9 cellular contexts compared by ENCODE assay signal in genomic region chr3:168093229-168093628, GRCh38. TPM values are rescaled to one million over a fixed set of nuclear protein-coding genes. Genes with fewer than 3 reads are reported as not detected.
A peak's percentile ranks its signal among the peaks of the same experiment; 100 is the strongest.
DNase-seq lines count a peak whose midpoint lies in the region; ATAC-seq and TF ChIP-seq lines count a peak whose summit lies in the region.
"Had no signal": no experiment of that assay in that cellular context is flagged by ENCODE, and none has a peak within 500 bp of the region (broad histone marks: within the 10 kb centered on the region; RNA-seq: fewer than 3 reads in every experiment).

No MANE protein-coding gene starts in this region.

- no peaks in the 10 kb centered on the region for H3K36me3 ChIP-seq in hepatocyte (replicated peaks; ENCODE audit: insufficient read depth, low read depth)

- peak overlapping the region; percentile 55 for H3K4me3 ChIP-seq in HL-60 (replicated peaks; ENCODE audit: insufficient read depth, low read length)
- H3K4me3 ChIP-seq in hepatocyte: peak overlapping the region; percentile 89

- H4K20me1 ChIP-seq in hepatocyte (ENCODE audit: insufficient read depth, poor library complexity, severe bottlenecking): peaks cover 8% of the 10 kb centered on the region

- H3K9me3 ChIP-seq in hepatocyte (ENCODE audit: low read depth): no peaks in the 10 kb centered on the region

- ATAC-seq in stimulated activated naive B cell treated with anti-CD40 and anti-IgM and Interleukin-4, amounts not matched to agents 10 μg/mL and 1 μg/mL and 100 μg/mL, for 72 hours (replicated peaks): no peak
- no peak for ATAC-seq in HG03469 (IDR thresholded peaks at IDR 0.05; ENCODE audit: unreplicated experiment)

- no peaks in the 10 kb centered on the region for H3K27me3 ChIP-seq in HL-60 (ENCODE audit: insufficient read depth, poor library complexity, severe bottlenecking)
- no peaks in the 10 kb centered on the region for H3K27me3 ChIP-seq in hepatocyte

- H3K4me2 ChIP-seq in hepatocyte: peak overlapping the region; percentile 85

- H3K27ac ChIP-seq in HL-60 (replicated peaks): peak overlapping the region; percentile 84
- H3K27ac ChIP-seq in VCaP: peak overlapping the region; percentile 81
- H3K27ac ChIP-seq in hepatocyte: peak overlapping the region; percentile 94

- no peak overlapping the region for H3K27ac Mint-ChIP-seq in stimulated activated naive B cell treated with anti-CD40 and anti-IgM and Interleukin-4, amounts not matched to agents 10 μg/mL and 1 μg/mL and 100 μg/mL, for 72 hours
- no peak overlapping the region for H3K27ac Mint-ChIP-seq in activated CD4-positive, alpha-beta memory T cell treated with anti-CD3 and anti-CD28 coated beads, Interleukin-2, amount 10 ng/mL, durations not matched to agents 7 days and 5 days

- TF ChIP-seq CTCF in HL-60 (IDR thresholded peaks at IDR 0.05; ENCODE audit: insufficient read depth, low read length) (no peak), VCaP (conservative IDR thresholded peaks at IDR 0.05) (no peak), hepatocyte (IDR thresholded peaks at IDR 0.05; ENCODE audit: poor library complexity) (no peak)

- H2AFZ ChIP-seq in hepatocyte: no peak overlapping the region

- no peaks in the 10 kb centered on the region for H3K9me2 ChIP-seq in hepatocyte (replicated peaks; ENCODE audit: insufficient read depth)

- H3K36me3 Mint-ChIP-seq in stimulated activated naive B cell treated with anti-CD40 and anti-IgM and Interleukin-4, amounts not matched to agents 10 μg/mL and 1 μg/mL and 100 μg/mL, for 72 hours: peaks cover 0 to 6% of the 10 kb centered on the region in 2 donors
- H3K36me3 Mint-ChIP-seq in activated CD4-positive, alpha-beta memory T cell treated with anti-CD3 and anti-CD28 coated beads, Interleukin-2, amount 10 ng/mL, durations not matched to agents 7 days and 5 days (ENCODE audit: low read depth): no peaks in the 10 kb centered on the region
- H3K36me3 Mint-ChIP-seq: naive B cell had no signal

- WGBS in hepatocyte (ENCODE audit: low lambda C conversion rate, missing lambda C conversion rate): 31% methylated on average over 2 of the region's 2 CpGs

- peaks cover 67% of the 10 kb centered on the region for H3K79me2 ChIP-seq in hepatocyte

- POLR2A ChIA-PET in activated CD4-positive, alpha-beta memory T cell treated with anti-CD3 and anti-CD28 coated beads, Interleukin-2, amount 10 ng/mL, durations not matched to agents 7 days and 5 days (lab: Charles Lee): no interaction called here

- H3K4me3 Mint-ChIP-seq in stimulated activated naive B cell treated with anti-CD40 and anti-IgM and Interleukin-4, amounts not matched to agents 10 μg/mL and 1 μg/mL and 100 μg/mL, for 72 hours: peak overlapping the region; percentile 41 to 52
- H3K4me3 Mint-ChIP-seq in activated CD4-positive, alpha-beta memory T cell treated with anti-CD3 and anti-CD28 coated beads, Interleukin-2, amount 10 ng/mL, durations not matched to agents 7 days and 5 days: no peak overlapping the region

- H3K4me1 Mint-ChIP-seq in stimulated activated naive B cell treated with anti-CD40 and anti-IgM and Interleukin-4, amounts not matched to agents 10 μg/mL and 1 μg/mL and 100 μg/mL, for 72 hours: peaks cover 21 to 46% of the 10 kb centered on the region in 2 donors
- peaks cover 17% of the 10 kb centered on the region for H3K4me1 Mint-ChIP-seq in activated CD4-positive, alpha-beta memory T cell treated with anti-CD3 and anti-CD28 coated beads, Interleukin-2, amount 10 ng/mL, durations not matched to agents 7 days and 5 days

- H3K27me3 Mint-ChIP-seq in stimulated activated naive B cell treated with anti-CD40 and anti-IgM and Interleukin-4, amounts not matched to agents 10 μg/mL and 1 μg/mL and 100 μg/mL, for 72 hours: no peaks in the 10 kb centered on the region
- peaks cover 54% of the 10 kb centered on the region for H3K27me3 Mint-ChIP-seq in activated CD4-positive, alpha-beta memory T cell treated with anti-CD3 and anti-CD28 coated beads, Interleukin-2, amount 10 ng/mL, durations not matched to agents 7 days and 5 days
- H3K27me3 Mint-ChIP-seq: naive B cell had no signal

- no peaks in the 10 kb centered on the region for H3K9me3 Mint-ChIP-seq in stimulated activated naive B cell treated with anti-CD40 and anti-IgM and Interleukin-4, amounts not matched to agents 10 μg/mL and 1 μg/mL and 100 μg/mL, for 72 hours
- no peaks in the 10 kb centered on the region for H3K9me3 Mint-ChIP-seq in activated CD4-positive, alpha-beta memory T cell treated with anti-CD3 and anti-CD28 coated beads, Interleukin-2, amount 10 ng/mL, durations not matched to agents 7 days and 5 days

- CTCF ChIA-PET in activated CD4-positive, alpha-beta memory T cell treated with anti-CD3 and anti-CD28 coated beads, Interleukin-2, amount 10 ng/mL, durations not matched to agents 7 days and 5 days (lab: Charles Lee): no interaction called here

- no peak for DNase-seq in HL-60 (ENCODE audit: low read depth in 1 of 2, low spot score in 1 of 2)
- no peak for DNase-seq in hepatocyte (ENCODE audit: low spot score)
- DNase-seq in stimulated activated naive B cell treated with anti-CD40 and anti-IgM and Interleukin-4, amounts not matched to agents 10 μg/mL and 1 μg/mL and 100 μg/mL, for 72 hours: no peak
- DNase-seq in activated CD4-positive, CD25-positive, alpha-beta regulatory T cell treated with anti-CD3 and anti-CD28 coated beads, Interleukin-2, amount 50 U/mL, for 72 hours: no peak
- no peak for DNase-seq in activated CD4-positive, alpha-beta memory T cell treated with anti-CD3 and anti-CD28 coated beads, Interleukin-2, amount 10 ng/mL, durations not matched to agents 7 days and 5 days
- DNase-seq: naive B cell, NCI-H1436 treated with DMSO at 0.1 percent for 48 hours had no signal

- peaks cover 27% of the 10 kb centered on the region for H3K4me1 ChIP-seq in hepatocyte (ENCODE audit: insufficient read depth)

RNA-seq across cellular contexts. Expression of gene GOLIM4, which starts 2.5 kb away (rescaled TPM):
- total RNA-seq in hepatocyte: 67.2 and 67.7 TPM in 2 replicates
- 38.8 and 45.3 TPM in 2 replicates for polyA plus RNA-seq in hepatocyte
- total RNA-seq in activated CD4-positive, alpha-beta memory T cell treated with anti-CD3 and anti-CD28 coated beads, Interleukin-2, amount 10 ng/mL, durations not matched to agents 7 days and 5 days: 1 to 10 TPM; 1.7 to 1.9 TPM

Comparison
In these comparisons a context has a peak if more than half of its experiments do, and no peak if none do; other contexts are left out.
1. RNA of gene GOLIM4, which starts 2.5 kb away (total RNA-seq): 67.2 to 67.7 TPM in hepatocyte; 1.7 to 1.9 TPM in activated CD4-positive, alpha-beta memory T cell treated with anti-CD3 and anti-CD28 coated beads, Interleukin-2, amount 10 ng/mL, durations not matched to agents 7 days and 5 days; every median in the first group is over 10 times any median in the second.
2. Peak in every context shown above with its lines, with median percentiles within 50 percentile points of each other: H3K27ac ChIP-seq.